23 cellular contexts compared by ENCODE assay signal in the genomic region with DNA sequence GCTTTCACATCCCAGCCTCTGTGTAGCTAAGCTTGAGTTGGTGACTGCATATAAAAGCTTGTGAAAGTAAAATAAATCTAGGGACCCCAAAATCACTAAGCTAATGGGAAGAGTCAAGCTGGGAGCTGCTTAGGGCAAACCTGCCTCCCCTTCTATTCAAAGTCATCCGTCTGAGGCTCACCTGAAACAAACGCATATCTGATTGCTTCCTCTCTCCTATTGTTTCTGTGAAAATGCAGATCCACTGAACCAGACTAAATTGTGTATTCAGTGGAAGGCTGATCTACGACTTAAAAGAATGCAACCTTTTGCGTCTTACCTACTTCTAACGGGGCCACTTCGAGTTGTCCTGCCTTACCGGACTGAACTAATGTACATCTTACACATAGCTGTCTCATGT.
"Had no signal": no experiment of that assay in that cellular context is flagged by ENCODE, and none has a peak within 500 bp of the region (broad histone marks: within the 10 kb centered on the region; RNA-seq: fewer than 3 reads in every experiment).

No MANE protein-coding gene starts in this region.

- H3K27me3 ChIP-seq: ascending aorta, brain microvascular endothelial cell, dorsolateral prefrontal cortex, gastrocnemius medialis, neutrophil, right lobe of liver, tibial nerve had no signal

- H3K4me3 ChIP-seq: ascending aorta, coronary artery, dorsolateral prefrontal cortex, gastrocnemius medialis, left ventricle myocardium inferior, lung, mucosa of descending colon, right lobe of liver, tibial nerve had no signal

- H3K36me3 ChIP-seq: brain microvascular endothelial cell, gastrocnemius medialis, right lobe of liver had no signal

- H3K4me1 Mint-ChIP-seq: activated naive CD8-positive, alpha-beta T cell treated with anti-CD3 and anti-CD28 coated beads for 36 hours had no signal

- H3K4me3 Mint-ChIP-seq: activated naive CD4-positive, alpha-beta T cell treated with anti-CD3 and anti-CD28 coated beads for 36 hours; activated naive CD8-positive, alpha-beta T cell treated with anti-CD3 and anti-CD28 coated beads for 36 hours; natural killer cell treated with Interleukin-12 subunit alpha and Interleukin-12 subunit beta and Interleukin-15 and Interleukin-18, amount 100 ng/mL, for 72 hours had no signal

- ATAC-seq: gastrocnemius medialis; mucosa of descending colon; natural killer cell treated with Interleukin-12 subunit alpha and Interleukin-12 subunit beta and Interleukin-15 and Interleukin-18, amount 100 ng/mL, for 72 hours had no signal

- H3K27me3 Mint-ChIP-seq: activated naive CD8-positive, alpha-beta T cell treated with anti-CD3 and anti-CD28 coated beads for 36 hours; natural killer cell treated with Interleukin-12 subunit alpha and Interleukin-12 subunit beta and Interleukin-15 and Interleukin-18, amount 100 ng/mL, for 72 hours had no signal

- DNase-seq: activated CD4-positive, alpha-beta T cell treated with anti-CD3 and anti-CD28 coated beads for 4 hours; activated CD4-positive, alpha-beta T cell treated with anti-CD3 and anti-CD28 coated beads, Interleukin-2, amount 50 U/mL, for 48 hours; activated CD8-positive, alpha-beta memory T cell treated with anti-CD3 and anti-CD28 coated beads for 24 hours; activated effector memory CD4-positive, alpha-beta T cell treated with anti-CD3 and anti-CD28 coated beads, Interleukin-2, amount 50 U/mL, for 16 hours; activated naive CD4-positive, alpha-beta T cell treated with anti-CD3 and anti-CD28 coated beads for 36 hours; activated naive CD8-positive, alpha-beta T cell treated with anti-CD3 and anti-CD28 coated beads for 36 hours; brain microvascular endothelial cell; dorsolateral prefrontal cortex; effector memory CD4-positive, alpha-beta T cell; gastrocnemius medialis; glutamatergic neuron; islet precursor cell; left ventricle myocardium inferior; mucosa of descending colon; right lobe of liver; stimulated activated CD4-positive, alpha-beta T cell treated with anti-CD3 and anti-CD28 coated beads, Interleukin-2, amount 100 ng/mL, for 48 hours; stimulated activated naive CD4-positive, alpha-beta T cell treated with Interleukin-2 at 50 U/mL for 16 hours had no signal

- H3K9me3 Mint-ChIP-seq: activated naive CD4-positive, alpha-beta T cell treated with anti-CD3 and anti-CD28 coated beads for 36 hours; activated naive CD8-positive, alpha-beta T cell treated with anti-CD3 and anti-CD28 coated beads for 36 hours; natural killer cell treated with Interleukin-12 subunit alpha and Interleukin-12 subunit beta and Interleukin-15 and Interleukin-18, amount 100 ng/mL, for 72 hours had no signal

- H3K9me3 ChIP-seq: ascending aorta, gastrocnemius medialis, left ventricle myocardium inferior, mucosa of descending colon, neutrophil, right lobe of liver, tibial nerve had no signal

- H3K4me1 ChIP-seq: ascending aorta, gastrocnemius medialis, left ventricle myocardium inferior, tibial nerve had no signal

- H3K27ac ChIP-seq: ascending aorta, brain microvascular endothelial cell, coronary artery, dorsolateral prefrontal cortex, gastrocnemius medialis, left ventricle myocardium inferior, neutrophil, right lobe of liver, tibial nerve had no signal

- H3K27ac Mint-ChIP-seq: activated naive CD4-positive, alpha-beta T cell treated with anti-CD3 and anti-CD28 coated beads for 36 hours; activated naive CD8-positive, alpha-beta T cell treated with anti-CD3 and anti-CD28 coated beads for 36 hours; natural killer cell treated with Interleukin-12 subunit alpha and Interleukin-12 subunit beta and Interleukin-15 and Interleukin-18, amount 100 ng/mL, for 72 hours had no signal
